ENCODE assay signal across 21 cellular contexts in genomic region chr7:45053401-45053800, GRCh38. TPM values are rescaled to one million over a fixed set of nuclear protein-coding genes. Genes with fewer than 3 reads are reported as not detected.
DNase-seq lines count a peak whose midpoint lies in the region; ATAC-seq and TF ChIP-seq lines count a peak whose summit lies in the region.
"Had no signal": no experiment of that assay in that cellular context is flagged by ENCODE, and none has a peak within 500 bp of the region (broad histone marks: within the 10 kb centered on the region; RNA-seq: fewer than 3 reads in every experiment).

No MANE protein-coding gene starts in this region.

- no peak overlapping the region for H3K9ac ChIP-seq in endodermal cell (ENCODE audit: extremely low read depth, low read length, poor library complexity, severe bottlenecking)
- H3K9ac ChIP-seq: KMS-11 had no signal

- no peak overlapping the region for H3K4me3 ChIP-seq in endodermal cell (ENCODE audit: low read length)

- TF ChIP-seq CTCF in endodermal cell (conservative IDR thresholded peaks at IDR 0.05) = no peak

- H3K27me3 Mint-ChIP-seq in activated T-cell treated with anti-CD3 and anti-CD28 coated beads, Interleukin-2, amount 50 U/mL, for 24 hours = no peaks in the 10 kb centered on the region
- H3K27me3 Mint-ChIP-seq in T-helper 17 cell (no peaks in the 10 kb centered on the region), endodermal cell (ENCODE audit: insufficient read depth) (no peaks in the 10 kb centered on the region)
- no peaks in the 10 kb centered on the region for H3K27me3 Mint-ChIP-seq in natural killer cell treated with Interleukin-12 subunit alpha and Interleukin-12 subunit beta and Interleukin-15 and Interleukin-18, amount 100 ng/mL, for 72 hours
- H3K27me3 Mint-ChIP-seq: B cell had no signal

- peaks cover 11% of the 10 kb centered on the region for H3K4me1 ChIP-seq in endodermal cell (ENCODE audit: control insufficient read depth, insufficient read depth, low read length)

- peak overlapping the region; percentile 55 for H3K27ac Mint-ChIP-seq in activated T-cell treated with anti-CD3 and anti-CD28 coated beads, Interleukin-2, amount 50 U/mL, for 24 hours
- peak overlapping the region; percentile 87 for H3K27ac Mint-ChIP-seq in T-helper 17 cell
- peak overlapping the region; percentile 91 for H3K27ac Mint-ChIP-seq in endodermal cell
- H3K27ac Mint-ChIP-seq in natural killer cell treated with Interleukin-12 subunit alpha and Interleukin-12 subunit beta and Interleukin-15 and Interleukin-18, amount 100 ng/mL, for 72 hours = peak overlapping the region; percentile 19 to 67

- WGBS in endodermal cell (ENCODE audit: insufficient coverage in 1 of 2, insufficient read length in 1 of 2), 2 experiments = 92 to 93% methylated on average over 5 to 6 of the region's 6 CpGs

- H3K36me3 Mint-ChIP-seq in activated T-cell treated with anti-CD3 and anti-CD28 coated beads, Interleukin-2, amount 50 U/mL, for 24 hours (ENCODE audit: low read depth) = peaks cover 79% of the 10 kb centered on the region
- peaks cover 7% of the 10 kb centered on the region for H3K36me3 Mint-ChIP-seq in T-helper 17 cell (ENCODE audit: low read depth)
- H3K36me3 Mint-ChIP-seq in endodermal cell (ENCODE audit: low read depth) = peaks cover 29% of the 10 kb centered on the region
- no peaks in the 10 kb centered on the region for H3K36me3 Mint-ChIP-seq in natural killer cell treated with Interleukin-12 subunit alpha and Interleukin-12 subunit beta and Interleukin-15 and Interleukin-18, amount 100 ng/mL, for 72 hours

- H3K9me3 Mint-ChIP-seq in activated T-cell treated with anti-CD3 and anti-CD28 coated beads, Interleukin-2, amount 50 U/mL, for 24 hours = no peaks in the 10 kb centered on the region
- H3K9me3 Mint-ChIP-seq in endodermal cell = no peaks in the 10 kb centered on the region
- no peaks in the 10 kb centered on the region for H3K9me3 Mint-ChIP-seq in natural killer cell treated with Interleukin-12 subunit alpha and Interleukin-12 subunit beta and Interleukin-15 and Interleukin-18, amount 100 ng/mL, for 72 hours
- H3K9me3 Mint-ChIP-seq: H9 had no signal

- peak; percentile 15 for DNase-seq in activated T-cell treated with anti-CD3 and anti-CD28 coated beads, Interleukin-2, amount 50 U/mL, for 24 hours
- DNase-seq in activated T-cell treated with anti-CD3 and anti-CD28 coated beads, Interleukin-2, amount 50 U/mL, for 48 hours = no peak
- DNase-seq in T-helper 17 cell (no peak), endodermal cell (no peak), putamen (ENCODE audit: low spot score) (no peak)
- no peak for DNase-seq in natural killer cell treated with Interleukin-12 subunit alpha and Interleukin-12 subunit beta and Interleukin-15 and Interleukin-18, amount 100 ng/mL, for 72 hours (ENCODE audit: low spot score)
- no peak for DNase-seq in activated effector memory CD4-positive, alpha-beta T cell treated with anti-CD3 and anti-CD28 coated beads, Interleukin-2, amount 50 U/mL, for 16 hours
- DNase-seq: 8988T, DMS53, EL, H9, MV-4-11, NCI-H1694 treated with DMSO at 0.1 percent for 48 hours, NCI-H510A, NCI-H82, OCI-M1, SHP77 treated with DMSO at 0.1 percent for 48 hours had no signal

- no peaks in the 10 kb centered on the region for H3K9me3 ChIP-seq in T-helper 17 cell (ENCODE audit: control insufficient read depth, low read length, poor library complexity, severe bottlenecking)
- peaks cover 6% of the 10 kb centered on the region for H3K9me3 ChIP-seq in endodermal cell (ENCODE audit: control insufficient read depth, low read length)

- H3K27ac ChIP-seq in endodermal cell (ENCODE audit: low read depth, low read length) = no peak overlapping the region
- H3K27ac ChIP-seq: HL-60, KMS-11 had no signal

- peaks cover 29% of the 10 kb centered on the region for H3K36me3 ChIP-seq in endodermal cell (ENCODE audit: control insufficient read depth, insufficient read depth, low read length)

- no peaks in the 10 kb centered on the region for H3K27me3 ChIP-seq in endodermal cell (ENCODE audit: control insufficient read depth, insufficient read depth, low read length, poor library complexity, severe bottlenecking)

- H3K4me1 Mint-ChIP-seq in activated T-cell treated with anti-CD3 and anti-CD28 coated beads, Interleukin-2, amount 50 U/mL, for 24 hours (ENCODE audit: low read depth) = peaks cover 75% of the 10 kb centered on the region
- peaks cover 51% of the 10 kb centered on the region for H3K4me1 Mint-ChIP-seq in T-helper 17 cell
- H3K4me1 Mint-ChIP-seq in endodermal cell = peaks cover 7% of the 10 kb centered on the region
- peaks cover 40 to 54% of the 10 kb centered on the region in 2 donors for H3K4me1 Mint-ChIP-seq in natural killer cell treated with Interleukin-12 subunit alpha and Interleukin-12 subunit beta and Interleukin-15 and Interleukin-18, amount 100 ng/mL, for 72 hours (ENCODE audit: low read depth in 2 of 2)
- H3K4me1 Mint-ChIP-seq: H9 had no signal

- ATAC-seq in T-helper 17 cell (no peak), GM18873 (IDR thresholded peaks at IDR 0.05; ENCODE audit: low FRiP score, unreplicated experiment) (no peak)
- ATAC-seq in natural killer cell treated with Interleukin-12 subunit alpha and Interleukin-12 subunit beta and Interleukin-15 and Interleukin-18, amount 100 ng/mL, for 72 hours = no peak

- H3K4me3 Mint-ChIP-seq in activated T-cell treated with anti-CD3 and anti-CD28 coated beads, Interleukin-2, amount 50 U/mL, for 24 hours = no peak overlapping the region
- H3K4me3 Mint-ChIP-seq in T-helper 17 cell (peak overlapping the region; percentile 53), endodermal cell (no peak overlapping the region)
- no peak overlapping the region for H3K4me3 Mint-ChIP-seq in natural killer cell treated with Interleukin-12 subunit alpha and Interleukin-12 subunit beta and Interleukin-15 and Interleukin-18, amount 100 ng/mL, for 72 hours
- H3K4me3 Mint-ChIP-seq: B cell, H9 had no signal

RNA-seq across cellular contexts. Expression of gene NACAD, which starts 35.4 kb away (rescaled TPM):
- total RNA-seq in T-helper 17 cell (under 1 TPM; 0.15 to 0.47 TPM), endodermal cell (1 to 10 TPM; 5.8 to 6.7 TPM)
- polyA plus RNA-seq in endodermal cell (2013, experiment 1 of 2) = 25.0 TPM
- 21.5 TPM for polyA plus RNA-seq in endodermal cell (2013, experiment 2 of 2)
- 1 to 10 TPM; 1.1 to 1.9 TPM for total RNA-seq in natural killer cell treated with Interleukin-12 subunit alpha and Interleukin-12 subunit beta and Interleukin-15 and Interleukin-18, amount 100 ng/mL, for 72 hours

RNA-seq across cellular contexts. Expression of gene CCM2, which starts 53.4 kb away (rescaled TPM):
- 10 to 100 TPM; 77.4 to 83.0 TPM for total RNA-seq in T-helper 17 cell
- 10 to 100 TPM; 37.4 to 38.1 TPM for total RNA-seq in endodermal cell
- 36.7 TPM for polyA plus RNA-seq in endodermal cell (2013, experiment 1 of 2)
- polyA plus RNA-seq in endodermal cell (2013, experiment 2 of 2) = 40.5 TPM
- total RNA-seq in natural killer cell treated with Interleukin-12 subunit alpha and Interleukin-12 subunit beta and Interleukin-15 and Interleukin-18, amount 100 ng/mL, for 72 hours = 10 to 100 TPM; 59.2 to 68.4 TPM

RNA-seq across cellular contexts. Expression of gene TBRG4, which starts 58.1 kb away (rescaled TPM):
- total RNA-seq in T-helper 17 cell (10 to 100 TPM; 63.6 to 85.1 TPM), endodermal cell (10 to 100 TPM; 66.7 to 95.9 TPM)
- polyA plus RNA-seq in endodermal cell (2013, experiment 1 of 2) = 52.1 TPM
- 54.2 TPM for polyA plus RNA-seq in endodermal cell (2013, experiment 2 of 2)
- total RNA-seq in natural killer cell treated with Interleukin-12 subunit alpha and Interleukin-12 subunit beta and Interleukin-15 and Interleukin-18, amount 100 ng/mL, for 72 hours = 100 to 1,000 TPM; 123 to 211 TPM
